Comparison of ENCODE assay signal across 14 cellular contexts in the genomic region with DNA sequence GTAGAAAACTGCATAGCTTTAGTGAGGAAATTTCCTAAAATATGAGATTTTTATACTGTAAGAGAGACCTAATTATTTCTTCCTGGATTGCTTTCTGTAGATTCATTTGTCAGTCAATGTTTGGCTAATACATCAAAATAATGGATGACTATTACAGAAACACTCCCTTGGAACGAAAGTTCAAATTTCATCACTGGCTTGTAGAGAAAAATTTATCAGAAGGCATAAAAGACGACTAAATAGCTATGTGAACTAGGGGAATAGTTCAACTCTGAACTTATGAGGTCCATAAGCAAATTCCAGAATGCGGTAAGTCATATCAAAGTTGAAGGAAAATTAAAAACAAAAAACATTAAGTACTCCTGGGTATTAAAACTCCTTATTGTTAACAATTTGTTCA. TPM values are rescaled to one million over a fixed set of nuclear protein-coding genes. Genes with fewer than 3 reads are reported as not detected.
DNase-seq lines count a peak whose midpoint lies in the region; FAIRE-seq and TF ChIP-seq lines count a peak whose summit lies in the region.
"Had no signal": no experiment of that assay in that cellular context is flagged by ENCODE, and none has a peak within 500 bp of the region (broad histone marks: within the 10 kb centered on the region; RNA-seq: fewer than 3 reads in every experiment).

No MANE protein-coding gene starts in this region.

- H2AK5ac ChIP-seq in trophoblast cell (ENCODE audit: low read length): no peak overlapping the region

- dilution Hi-C loops in keratinocyte (cut with MboI; ENCODE audit: extremely low pct_ligation_motif_present, low sequenced_read_pairs): no loop called here

- H2BK5ac ChIP-seq in trophoblast cell (ENCODE audit: low read depth, low read length, poor library complexity): no peak overlapping the region

- no peak overlapping the region for H2BK120ac ChIP-seq in trophoblast cell (ENCODE audit: insufficient read depth, low read length, poor library complexity)

- no peak overlapping the region for H3K4ac ChIP-seq in trophoblast cell (ENCODE audit: low read depth, low read length)

- DNase-seq in HCEC 1CT (peak; percentile 89), brain microvascular endothelial cell (peak; percentile 24), keratinocyte (ENCODE audit: low read depth, low spot score) (no peak), spleen (no peak), prostate gland (ENCODE audit: low spot score) (no peak), AML-193 (lab: John Stamatoyannopoulos, UW) (no peak), trophoblast cell (no peak), GOT3 (lab: John Stamatoyannopoulos, UW) (no peak)
- DNase-seq: activated CD8-positive, alpha-beta memory T cell treated with anti-CD3 and anti-CD28 coated beads, Interleukin-2, amount 50 U/mL, for 4 hours; naive B cell; NCI-H1048; NCI-H510A treated with DMSO at 0.1 percent for 48 hours; stimulated activated CD8-positive, alpha-beta memory T cell treated with anti-CD3 and anti-CD28 coated beads, Interleukin-4, amount 100 ng/mL, for 48 hours had no signal

- H3K36me3 ChIP-seq in brain microvascular endothelial cell (replicated peaks) (no peaks in the 10 kb centered on the region), keratinocyte (ENCODE audit: control insufficient read depth in 2 of 2, extremely low read depth in 1 of 2, insufficient read depth in 2 of 2, low read length in 2 of 2) (peaks cover 3 to 5% of the 10 kb centered on the region in 2 experiments), spleen (peaks cover 0 to 66% (median 21%) of the 10 kb centered on the region in 6 donors), prostate gland (no peaks in the 10 kb centered on the region), trophoblast cell (ENCODE audit: control insufficient read depth in 1 of 2, insufficient read depth in 2 of 2, low read length in 2 of 2) (peaks cover 0 to 5% of the 10 kb centered on the region in 2 experiments)

- intact Hi-C loops in spleen (cut with DNase I; ENCODE audit: low total_unique reads): no loop called here
- intact Hi-C loops in prostate gland (cut with DNase I): no loop called here

- H3K4me2 ChIP-seq in keratinocyte (ENCODE audit: control insufficient read depth, extremely low read depth, insufficient read depth, low read depth, low read length): peak overlapping the region; percentile 7
- H3K4me2 ChIP-seq in trophoblast cell (ENCODE audit: low read length): no peak overlapping the region

- no peak overlapping the region for H3K14ac ChIP-seq in trophoblast cell (ENCODE audit: low read length)

- H3K9me1 ChIP-seq in keratinocyte (ENCODE audit: control insufficient read depth, extremely low read depth, insufficient read depth, low read length): no peaks in the 10 kb centered on the region

- in situ Hi-C loops in brain microvascular endothelial cell (cut with HindIII; ENCODE audit: low pct_ligation_motif_present, low sequenced_read_pairs): no loop called here

- H2BK12ac ChIP-seq in trophoblast cell (ENCODE audit: low read length): no peak overlapping the region

- no peak overlapping the region for H3K18ac ChIP-seq in trophoblast cell (ENCODE audit: low read length)

- H4K8ac ChIP-seq in trophoblast cell (ENCODE audit: low read depth, low read length): no peak overlapping the region

- H3K9me3 ChIP-seq in keratinocyte (ENCODE audit: control insufficient read depth, low read depth, low read length): no peaks in the 10 kb centered on the region
- no peaks in the 10 kb centered on the region for H3K9me3 ChIP-seq in spleen
- no peaks in the 10 kb centered on the region for H3K9me3 ChIP-seq in prostate gland
- H3K9me3 ChIP-seq in trophoblast cell (ENCODE audit: insufficient read depth, low read depth, low read length): no peaks in the 10 kb centered on the region

- no peaks in the 10 kb centered on the region for H3K79me1 ChIP-seq in trophoblast cell (ENCODE audit: low read length)

- no peaks in the 10 kb centered on the region for H3K27me3 ChIP-seq in brain microvascular endothelial cell (replicated peaks)
- H3K27me3 ChIP-seq in keratinocyte (ENCODE audit: control insufficient read depth, extremely low read depth, insufficient read depth, low read length): no peaks in the 10 kb centered on the region
- H3K27me3 ChIP-seq in spleen (replicated peaks in 1 of 7): no peaks in the 10 kb centered on the region
- H3K27me3 ChIP-seq in prostate gland (replicated peaks; ENCODE audit: insufficient read depth): no peaks in the 10 kb centered on the region
- H3K27me3 ChIP-seq in trophoblast cell (ENCODE audit: insufficient read depth, low read length): no peaks in the 10 kb centered on the region

- H4K12ac ChIP-seq in trophoblast cell (ENCODE audit: low read depth, low read length): no peak overlapping the region

- WGBS in spleen, 5 donors: 78 to 87% (median 83%) methylated on average over 3 of the region's 3 CpGs
- WGBS in prostate gland: 85% methylated on average over 3 of the region's 3 CpGs
- no CpG with 5 or more reads among the region's 3 CpGs for whole genome bisulfite sequencing in trophoblast cell (ENCODE audit: extremely low coverage, insufficient coverage, insufficient read length)

- no peaks in the 10 kb centered on the region for H3K79me2 ChIP-seq in keratinocyte (ENCODE audit: control insufficient read depth, insufficient read depth, low read length)
- no peaks in the 10 kb centered on the region for H3K79me2 ChIP-seq in trophoblast cell (ENCODE audit: control insufficient read depth, insufficient read depth, low read length, poor library complexity)

- H3K4me3 ChIP-seq in brain microvascular endothelial cell (ENCODE audit: low read depth, low read length) (no peak overlapping the region), keratinocyte (ENCODE audit: control insufficient read depth in 2 of 3, extremely low read depth in 1 of 3, insufficient read depth in 2 of 3, low read depth in 1 of 3, low read length in 3 of 3) (no peak overlapping the region), spleen (no peak overlapping the region), prostate gland (no peak overlapping the region), trophoblast cell (ENCODE audit: low read depth, low read length) (no peak overlapping the region)

- H3K9ac ChIP-seq in keratinocyte (ENCODE audit: control insufficient read depth, extremely low read depth, insufficient read depth, low read length): no peak overlapping the region
- no peak overlapping the region for H3K9ac ChIP-seq in trophoblast cell (ENCODE audit: low read length)

- no peak overlapping the region for H3K23ac ChIP-seq in trophoblast cell (ENCODE audit: low read length)

- H4K20me1 ChIP-seq in keratinocyte (ENCODE audit: control insufficient read depth, extremely low read depth, insufficient read depth, low read length): no peaks in the 10 kb centered on the region

- no peak overlapping the region for H4K91ac ChIP-seq in trophoblast cell (ENCODE audit: low read depth, low read length)

- FAIRE-seq in keratinocyte (lab: Jason Lieb, UNC): no peak

- H3K4me1 ChIP-seq in keratinocyte (ENCODE audit: control insufficient read depth, extremely low read depth, insufficient read depth, low read length): peaks cover 20% of the 10 kb centered on the region
- H3K4me1 ChIP-seq in spleen: no peaks in the 10 kb centered on the region
- H3K4me1 ChIP-seq in prostate gland (replicated peaks): no peaks in the 10 kb centered on the region
- H3K4me1 ChIP-seq in trophoblast cell (ENCODE audit: control insufficient read depth in 1 of 2, insufficient read depth in 2 of 2, low read length in 2 of 2): no peaks in the 10 kb centered on the region

- H2AFZ ChIP-seq in keratinocyte (ENCODE audit: control insufficient read depth, low read length) (no peak overlapping the region), trophoblast cell (ENCODE audit: insufficient read depth, low read length, poor library complexity) (no peak overlapping the region)

- H3K27ac ChIP-seq in brain microvascular endothelial cell (peak overlapping the region; percentile 100), keratinocyte (ENCODE audit: control insufficient read depth, insufficient read depth, low read length) (peak overlapping the region; percentile 73), spleen (peak overlapping the region in 7 of 8 donors; percentile 30 to 72 (median 54)), prostate gland (no peak overlapping the region), trophoblast cell (ENCODE audit: low read depth, low read length) (no peak overlapping the region)
- H3K27ac ChIP-seq: RWPE1 had no signal

- TF ChIP-seq CTCF in brain microvascular endothelial cell (IDR thresholded peaks at IDR 0.05; ENCODE audit: low read depth, low read length, missing control alignments) (no peak), keratinocyte (optimal IDR thresholded peaks at IDR 0.05 in 1 of 3, IDR thresholded peaks at IDR 0.05 in 1 of 3, conservative IDR thresholded peaks at IDR 0.05 in 1 of 3; ENCODE audit: extremely low read depth in 1 of 3, insufficient read depth in 2 of 3, low read length in 3 of 3) (no peak), spleen (IDR thresholded peaks at IDR 0.05 in 8 of 11, conservative IDR thresholded peaks at IDR 0.05 in 3 of 11) (no peak), prostate gland (IDR thresholded peaks at IDR 0.05) (no peak)

- TF ChIP-seq POLR2A in spleen (IDR thresholded peaks at IDR 0.05): no peak
- no peak for TF ChIP-seq POLR2A in prostate gland (IDR thresholded peaks at IDR 0.05)

RNA-seq across cellular contexts. Expression of a gene that starts 36.0 kb away (rescaled TPM):
- polyA plus RNA-seq in keratinocyte (0.37 to 0.51 TPM (median 0.49 TPM) in 3 replicates), spleen (under 1 TPM; 0.36 to 0.52 (median 0.48) TPM)
- 1.9 TPM for polyA plus RNA-seq in keratinocyte (2011; ENCODE audit: low read depth)
- polyA plus RNA-seq in keratinocyte (2011; cell fraction: cytosol; rRNA removed): 0.21 and 0.25 TPM in 2 replicates
- 2.2 and 2.3 TPM in 2 replicates for polyA plus RNA-seq in keratinocyte (2011; cell fraction: nucleus; rRNA removed)
- 0.55 and 2.2 TPM in 2 replicates for polyA plus RNA-seq in keratinocyte (2012; ENCODE audit: low replicate concordance)
- polyA minus RNA-seq in keratinocyte: 0.30 to 2.1 TPM (median 0.46 TPM) in 3 replicates
- polyA minus RNA-seq in keratinocyte (2011; cell fraction: cytosol; rRNA and poly(A)+ RNA removed): 0.58 TPM
- 1.3 and 6.4 TPM in 2 replicates for polyA minus RNA-seq in keratinocyte (2011; cell fraction: nucleus; rRNA and poly(A)+ RNA removed)
- total RNA-seq in spleen (1 to 10 TPM in 6 of 7 donors, under 1 TPM in 1; 0.97 to 5.8 (median 1.9) TPM), prostate gland (10 to 100 TPM in 1 of 2 donors, 1 to 10 TPM in 1; 3.2 to 19.7 TPM)
- 0.69 and 0.71 TPM in 2 replicates for polyA plus RNA-seq in trophoblast cell (2013)

Comparison
In these comparisons a context has a peak if more than half of its experiments do, and no peak if none do; other contexts are left out.
1. DNase-seq: peak in HCEC 1CT (single experiment) and brain microvascular endothelial cell (single experiment); none in keratinocyte (single experiment), spleen (single experiment), prostate gland (single experiment), AML-193 (0 of 2), trophoblast cell (0 of 2) and GOT3 (single experiment).
2. H3K27ac ChIP-seq: peak in brain microvascular endothelial cell (single experiment), keratinocyte (single experiment) and spleen (7 of 8); none in prostate gland (0 of 2) and trophoblast cell (single experiment).